In the genomic region with DNA sequence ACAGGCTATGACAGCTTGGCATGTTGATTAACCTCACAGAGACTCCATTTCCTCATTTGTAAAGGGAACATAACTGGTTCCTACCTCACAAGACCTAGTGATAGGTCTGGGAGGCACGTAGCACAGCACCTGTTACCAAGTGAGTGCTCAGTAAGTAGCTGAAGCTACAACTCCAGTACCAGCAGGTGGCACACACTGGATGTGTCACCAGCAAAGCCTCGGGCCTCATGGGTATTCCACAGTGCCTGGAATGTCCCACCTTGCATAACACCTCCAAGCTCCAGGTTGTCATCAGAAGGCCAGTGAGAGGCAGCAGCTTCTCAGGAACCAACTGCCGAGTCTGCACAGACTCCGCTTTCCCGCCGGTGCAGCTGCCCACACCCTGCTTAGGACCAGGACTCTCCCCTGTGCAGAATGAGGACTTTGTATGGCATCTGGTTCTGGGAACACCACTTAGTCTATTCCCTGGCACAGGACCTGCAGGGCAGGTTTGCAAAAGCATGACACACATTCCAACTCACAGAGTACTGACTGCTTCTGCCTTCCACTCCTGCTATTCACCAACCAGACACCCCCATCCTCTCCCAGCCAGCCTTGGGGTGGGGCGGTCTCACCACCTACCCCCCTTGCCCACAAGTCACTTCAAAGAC, we compare ENCODE assay signal across 9 cellular contexts. TPM values are rescaled to one million over a fixed set of nuclear protein-coding genes. Genes with fewer than 3 reads are reported as not detected.
A peak's percentile ranks its signal among the peaks of the same experiment; 100 is the strongest.
DNase-seq lines count a peak whose midpoint lies in the region; ATAC-seq and TF ChIP-seq lines count a peak whose summit lies in the region.
"Had no signal": no experiment of that assay in that cellular context is flagged by ENCODE, and none has a peak within 500 bp of the region (broad histone marks: within the 10 kb centered on the region; RNA-seq: fewer than 3 reads in every experiment).

No MANE protein-coding gene starts in this region.

- H3K9me2 ChIP-seq in SK-N-SH (no peaks in the 10 kb centered on the region), Loucy (replicated peaks; ENCODE audit: low read depth, low read length) (no peaks in the 10 kb centered on the region)

- H3K9ac ChIP-seq in SK-N-SH (no peak overlapping the region), Loucy (ENCODE audit: low read depth, low read length, poor library complexity, severe bottlenecking) (peak overlapping the region; percentile 5)

- DNase-seq in SK-N-SH (no peak), renal cortical epithelial cell (ENCODE audit: low read depth) (peak; percentile 89), tibial nerve (ENCODE audit: low spot score in 2 of 2) (no peak), GM19238 (ENCODE audit: insufficient read length, low spot score) (no peak)
- peak; percentile 9 for DNase-seq in central memory CD4-positive, alpha-beta T cell

- H3K36me3 ChIP-seq in SK-N-SH (replicated peaks in 1 of 2; ENCODE audit: control insufficient read depth in 1 of 2, insufficient read depth in 2 of 2, low read length in 1 of 2) = no peaks in the 10 kb centered on the region
- H3K36me3 ChIP-seq in Loucy (ENCODE audit: insufficient read depth, low read length) = no peaks in the 10 kb centered on the region
- no peaks in the 10 kb centered on the region for H3K36me3 ChIP-seq in tibial nerve
- H3K36me3 ChIP-seq: right atrium auricular region had no signal

- TF ChIP-seq CTCF in SK-N-SH (IDR thresholded peaks at IDR 0.05) (no peak), Loucy (conservative IDR thresholded peaks at IDR 0.05; ENCODE audit: low read length) (peak; percentile 57), tibial nerve (IDR thresholded peaks at IDR 0.05) (no peak)

- ATAC-seq in SK-N-SH treated with all-trans-retinoic acid at 6 μM for 48 hours (no peak), GM21723 (IDR thresholded peaks at IDR 0.05; ENCODE audit: unreplicated experiment) (no peak)

- H4K20me1 ChIP-seq in SK-N-SH (ENCODE audit: insufficient read depth) (no peaks in the 10 kb centered on the region), Loucy (ENCODE audit: insufficient read depth, low read length, poor library complexity, severe bottlenecking) (no peaks in the 10 kb centered on the region)

- H3K27me3 ChIP-seq in SK-N-SH (ENCODE audit: insufficient read depth) (peaks cover 7% of the 10 kb centered on the region), Loucy (ENCODE audit: insufficient read depth, low read length, poor library complexity, severe bottlenecking) (no peaks in the 10 kb centered on the region), tibial nerve (peaks cover 0 to 6% of the 10 kb centered on the region in 2 donors)
- H3K27me3 ChIP-seq: right atrium auricular region had no signal

- POLR2A ChIA-PET in SK-N-SH (lab: Yijun Ruan, JAX) = no interaction called here

- H3K79me2 ChIP-seq in SK-N-SH (ENCODE audit: insufficient read depth) (no peaks in the 10 kb centered on the region), Loucy (ENCODE audit: insufficient read depth, low read length) (no peaks in the 10 kb centered on the region)

- no peaks in the 10 kb centered on the region for H3F3A ChIP-seq in SK-N-SH (replicated peaks; ENCODE audit: insufficient read depth)
- H3F3A ChIP-seq in Loucy (ENCODE audit: low read depth) = no peaks in the 10 kb centered on the region

- no peak overlapping the region for H3K4me3 ChIP-seq in SK-N-SH (ENCODE audit: low read depth in 2 of 2, low read length in 1 of 2)
- peak overlapping the region; percentile 3 for H3K4me3 ChIP-seq in Loucy (ENCODE audit: low read length, poor library complexity, severe bottlenecking)
- H3K4me3 ChIP-seq in tibial nerve = no peak overlapping the region
- H3K4me3 ChIP-seq: right atrium auricular region had no signal

- no peak overlapping the region for H3K27ac ChIP-seq in SK-N-SH (ENCODE audit: low read depth in 2 of 2, low read length in 1 of 2)
- H3K27ac ChIP-seq in tibial nerve = peak overlapping the region in 1 of 4 donors; percentile 42
- H3K27ac ChIP-seq: right atrium auricular region had no signal

- no peak for TF ChIP-seq POLR2A in tibial nerve (IDR thresholded peaks at IDR 0.05)

- TF ChIP-seq EP300 in SK-N-SH (IDR thresholded peaks at IDR 0.05; ENCODE audit: borderline replicate concordance in 1 of 2, low read depth in 1 of 2, low read length in 1 of 2) (no peak), tibial nerve (IDR thresholded peaks at IDR 0.05) (no peak)

- no peak overlapping the region for H3K4me2 ChIP-seq in SK-N-SH
- peak overlapping the region; percentile 46 for H3K4me2 ChIP-seq in Loucy (ENCODE audit: low read depth, low read length, poor library complexity, severe bottlenecking)

- CTCF ChIA-PET in SK-N-SH (lab: Yijun Ruan, JAX) = interaction anchor here (1.1 to 4.2 kb wide), 3 partner anchors 37 to 158 kb away, joined by 3 to 25 read pairs (median 6); no protein-coding TSS in a partner anchor

- H3K9me3 ChIP-seq in SK-N-SH = no peaks in the 10 kb centered on the region
- no peaks in the 10 kb centered on the region for H3K9me3 ChIP-seq in Loucy (ENCODE audit: insufficient read depth, low read depth, low read length)
- no peaks in the 10 kb centered on the region for H3K9me3 ChIP-seq in tibial nerve
- H3K9me3 ChIP-seq: right atrium auricular region had no signal

- TF ChIP-seq RAD21 in SK-N-SH (IDR thresholded peaks at IDR 0.05; ENCODE audit: low read length) = peak; percentile 27; the same call in 1 of the 2 replicates

- H2AFZ ChIP-seq in SK-N-SH (ENCODE audit: low read depth) (no peak overlapping the region), Loucy (ENCODE audit: low read length) (no peak overlapping the region)

- H3K4me1 ChIP-seq in SK-N-SH (ENCODE audit: control insufficient read depth in 1 of 2, insufficient read depth in 2 of 2, low read depth in 1 of 2, low read length in 1 of 2) (peaks cover 7 to 24% of the 10 kb centered on the region in 2 experiments; a peak in 2 of 4 replicates), Loucy (ENCODE audit: insufficient read depth, low read length, poor library complexity, severe bottlenecking) (peaks cover 47% of the 10 kb centered on the region), tibial nerve (peaks cover 0 to 33% (median 19%) of the 10 kb centered on the region in 4 donors)

- 68% methylated on average over 7 of the region's 7 CpGs for WGBS in SK-N-SH (ENCODE audit: low lambda C conversion rate)
- 80 to 81% methylated on average over 6 to 7 of the region's 7 CpGs for WGBS in tibial nerve, 2 donors

TF ChIP-seq in SK-N-SH, 30 proteins besides CTCF, POLR2A, EP300 and RAD21:
- TF ChIP-seq ELF1 (IDR thresholded peaks at IDR 0.05) = no peak
- no peak for TF ChIP-seq GABPA (IDR thresholded peaks at IDR 0.05; ENCODE audit: low read depth)
- TF ChIP-seq EZH2phosphoT487 (IDR thresholded peaks at IDR 0.05; ENCODE audit: borderline replicate concordance, low read depth) = no peak
- TF ChIP-seq SIN3A (IDR thresholded peaks at IDR 0.05; ENCODE audit: borderline replicate concordance, low read depth, low read length) = no peak
- no peak for TF ChIP-seq TCF12 (IDR thresholded peaks at IDR 0.05)
- no peak for TF ChIP-seq YY1 (IDR thresholded peaks at IDR 0.05; ENCODE audit: low read depth)
- TF ChIP-seq RCOR1 (IDR thresholded peaks at IDR 0.05; ENCODE audit: low read length) = no peak
- no peak for TF ChIP-seq CHD2 (IDR thresholded peaks at IDR 0.05; ENCODE audit: low read length, partially characterized antibody)
- TF ChIP-seq NRF1 (IDR thresholded peaks at IDR 0.05; ENCODE audit: low read depth, low read length) = no peak
TF ChIP-seq in SK-N-SH: peak in this region for 0.

TF ChIP-seq in SK-N-SH treated with all-trans-retinoic acid at 6 μM for 48 hours, 23 proteins besides CTCF, POLR2A, EP300 and RAD21 (continues in another document):
- TF ChIP-seq GLIS3 (CRISPR knock-in tag; IDR thresholded peaks at IDR 0.05) (no peak), PPARA (CRISPR knock-in tag; IDR thresholded peaks at IDR 0.05; ENCODE audit: borderline replicate concordance) (no peak), RARB (CRISPR knock-in tag; IDR thresholded peaks at IDR 0.05) (no peak), ZFP30 (CRISPR knock-in tag; IDR thresholded peaks at IDR 0.05) (no peak), OSR1 (CRISPR knock-in tag; IDR thresholded peaks at IDR 0.05) (no peak), ZNF565 (CRISPR knock-in tag; conservative IDR thresholded peaks at IDR 0.05; ENCODE audit: low read depth) (no peak)
- TF ChIP-seq, protein P1, sequence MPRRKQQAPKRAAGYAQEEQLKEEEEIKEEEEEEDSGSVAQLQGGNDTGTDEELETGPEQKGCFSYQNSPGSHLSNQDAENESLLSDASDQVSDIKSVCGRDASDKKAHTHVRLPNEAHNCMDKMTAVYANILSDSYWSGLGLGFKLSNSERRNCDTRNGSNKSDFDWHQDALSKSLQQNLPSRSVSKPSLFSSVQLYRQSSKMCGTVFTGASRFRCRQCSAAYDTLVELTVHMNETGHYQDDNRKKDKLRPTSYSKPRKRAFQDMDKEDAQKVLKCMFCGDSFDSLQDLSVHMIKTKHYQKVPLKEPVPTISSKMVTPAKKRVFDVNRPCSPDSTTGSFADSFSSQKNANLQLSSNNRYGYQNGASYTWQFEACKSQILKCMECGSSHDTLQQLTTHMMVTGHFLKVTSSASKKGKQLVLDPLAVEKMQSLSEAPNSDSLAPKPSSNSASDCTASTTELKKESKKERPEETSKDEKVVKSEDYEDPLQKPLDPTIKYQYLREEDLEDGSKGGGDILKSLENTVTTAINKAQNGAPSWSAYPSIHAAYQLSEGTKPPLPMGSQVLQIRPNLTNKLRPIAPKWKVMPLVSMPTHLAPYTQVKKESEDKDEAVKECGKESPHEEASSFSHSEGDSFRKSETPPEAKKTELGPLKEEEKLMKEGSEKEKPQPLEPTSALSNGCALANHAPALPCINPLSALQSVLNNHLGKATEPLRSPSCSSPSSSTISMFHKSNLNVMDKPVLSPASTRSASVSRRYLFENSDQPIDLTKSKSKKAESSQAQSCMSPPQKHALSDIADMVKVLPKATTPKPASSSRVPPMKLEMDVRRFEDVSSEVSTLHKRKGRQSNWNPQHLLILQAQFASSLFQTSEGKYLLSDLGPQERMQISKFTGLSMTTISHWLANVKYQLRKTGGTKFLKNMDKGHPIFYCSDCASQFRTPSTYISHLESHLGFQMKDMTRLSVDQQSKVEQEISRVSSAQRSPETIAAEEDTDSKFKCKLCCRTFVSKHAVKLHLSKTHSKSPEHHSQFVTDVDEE (CRISPR knock-in tag; IDR thresholded peaks at IDR 0.05) = no peak

RNA-seq across cellular contexts. Expression of a gene that starts 4.2 kb away (rescaled TPM):
- polyA plus RNA-seq in SK-N-SH (2012; rRNA removed) = 0.29 and 0.33 TPM in 2 replicates
- 0.12 and 0.17 TPM in 2 replicates for polyA plus RNA-seq in SK-N-SH (2012; cell fraction: cytosol; rRNA removed)
- 0.20 and 0.50 TPM in 2 replicates for polyA plus RNA-seq in SK-N-SH (2012; cell fraction: nucleus; rRNA removed)
- total RNA-seq in renal cortical epithelial cell = 2.9 and 6.1 TPM in 2 replicates
- total RNA-seq in tibial nerve = 1 to 10 TPM in 2 of 4 donors, under 1 TPM in 2; 0.78 to 6.6 (median 1.1) TPM

Comparison
In these comparisons a context has a peak if more than half of its experiments do, and no peak if none do; other contexts are left out.
1. DNase-seq: peak in central memory CD4-positive, alpha-beta T cell (single experiment) and renal cortical epithelial cell (single experiment); none in SK-N-SH (single experiment), tibial nerve (0 of 2) and GM19238 (single experiment).